13 cellular contexts compared by ENCODE assay signal in genomic region chr12:99232324-99232723, GRCh38.
"Had no signal": no experiment of that assay in that cellular context is flagged by ENCODE, and none has a peak within 500 bp of the region (broad histone marks: within the 10 kb centered on the region; RNA-seq: fewer than 3 reads in every experiment).

No MANE protein-coding gene starts in this region.

- H3K9me3 ChIP-seq: ascending aorta had no signal

- H3K4me3 ChIP-seq: ascending aorta, lung, smooth muscle cell had no signal

- DNase-seq: activated CD4-positive, alpha-beta T cell treated with anti-CD3 and anti-CD28 coated beads for 4 hours; activated CD8-positive, alpha-beta memory T cell treated with anti-CD3 and anti-CD28 coated beads, Interleukin-2, amount 50 U/mL, for 4 hours; activated CD8-positive, alpha-beta T cell treated with anti-CD3 and anti-CD28 coated beads for 36 hours; activated naive CD4-positive, alpha-beta T cell; endodermal cell; erythroblast; hippocampal formation; naive thymus-derived CD4-positive, alpha-beta T cell; occipital lobe; right cardiac atrium had no signal

- H3K27me3 ChIP-seq: ascending aorta had no signal

- H3K36me3 ChIP-seq: ascending aorta had no signal

- H3K4me2 ChIP-seq: smooth muscle cell had no signal

- H3K27ac ChIP-seq: ascending aorta had no signal
